Comparison of ENCODE assay signal across 1 cellular context in the genomic region with DNA sequence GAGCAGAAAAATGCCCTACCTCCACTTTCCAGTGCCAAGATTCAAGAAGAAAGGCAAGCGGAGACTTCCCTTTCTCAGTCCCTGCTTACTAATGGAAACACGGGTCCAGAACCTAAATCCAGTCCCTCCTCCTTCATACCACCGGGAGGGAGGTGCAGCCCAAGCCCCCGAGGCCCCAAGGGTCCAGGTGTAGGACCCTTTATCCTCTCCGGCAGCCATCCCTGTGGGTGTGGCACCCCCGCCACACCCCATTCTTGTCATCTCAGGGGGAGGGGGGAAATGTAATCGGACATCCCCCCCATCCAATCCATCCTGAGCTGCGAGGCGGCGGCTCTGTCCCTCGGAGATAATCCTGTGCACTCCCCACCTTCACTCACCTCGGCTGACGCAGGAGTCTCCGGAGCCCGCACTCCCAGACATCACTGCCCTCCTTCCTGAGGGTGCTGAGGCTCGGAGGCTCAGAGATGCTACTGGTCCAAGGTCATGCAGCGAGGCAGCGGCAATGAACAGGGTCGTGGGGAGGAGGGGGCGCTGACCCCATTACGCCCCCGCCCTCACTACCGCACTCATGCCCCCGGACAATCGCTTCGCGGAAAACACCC.
TF ChIP-seq lines count a peak whose summit lies in the region.

No MANE protein-coding gene starts in this region.

TF ChIP-seq in SK-N-SH, 30 proteins besides CTCF, POLR2A, EP300 and RAD21 (continued from another document):
- TF ChIP-seq REST (IDR thresholded peaks at IDR 0.05; ENCODE audit: low read depth, low read length) = no peak
- TF ChIP-seq TAF1 (IDR thresholded peaks at IDR 0.05; ENCODE audit: borderline replicate concordance, low read depth, low read length) = no peak
- TF ChIP-seq EZH2phosphoT487 (IDR thresholded peaks at IDR 0.05; ENCODE audit: borderline replicate concordance, low read depth) = no peak
- TF ChIP-seq, protein P1, sequence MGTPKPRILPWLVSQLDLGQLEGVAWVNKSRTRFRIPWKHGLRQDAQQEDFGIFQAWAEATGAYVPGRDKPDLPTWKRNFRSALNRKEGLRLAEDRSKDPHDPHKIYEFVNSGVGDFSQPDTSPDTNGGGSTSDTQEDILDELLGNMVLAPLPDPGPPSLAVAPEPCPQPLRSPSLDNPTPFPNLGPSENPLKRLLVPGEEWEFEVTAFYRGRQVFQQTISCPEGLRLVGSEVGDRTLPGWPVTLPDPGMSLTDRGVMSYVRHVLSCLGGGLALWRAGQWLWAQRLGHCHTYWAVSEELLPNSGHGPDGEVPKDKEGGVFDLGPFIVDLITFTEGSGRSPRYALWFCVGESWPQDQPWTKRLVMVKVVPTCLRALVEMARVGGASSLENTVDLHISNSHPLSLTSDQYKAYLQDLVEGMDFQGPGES (IDR thresholded peaks at IDR 0.05; ENCODE audit: low read depth, low read length) = no peak
- no peak for TF ChIP-seq NRF1 (IDR thresholded peaks at IDR 0.05; ENCODE audit: low read depth, low read length)
- no peak for TF ChIP-seq PBX3 (IDR thresholded peaks at IDR 0.05)
- no peak for TF ChIP-seq FOSL2 (IDR thresholded peaks at IDR 0.05; ENCODE audit: borderline replicate concordance, low read depth)
- TF ChIP-seq, protein P2, sequence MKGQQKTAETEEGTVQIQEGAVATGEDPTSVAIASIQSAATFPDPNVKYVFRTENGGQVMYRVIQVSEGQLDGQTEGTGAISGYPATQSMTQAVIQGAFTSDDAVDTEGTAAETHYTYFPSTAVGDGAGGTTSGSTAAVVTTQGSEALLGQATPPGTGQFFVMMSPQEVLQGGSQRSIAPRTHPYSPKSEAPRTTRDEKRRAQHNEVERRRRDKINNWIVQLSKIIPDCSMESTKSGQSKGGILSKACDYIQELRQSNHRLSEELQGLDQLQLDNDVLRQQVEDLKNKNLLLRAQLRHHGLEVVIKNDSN (IDR thresholded peaks at IDR 0.05; ENCODE audit: borderline replicate concordance, low read depth) = no peak
